ENCODE assay signal across 8 cellular contexts in the genomic region with DNA sequence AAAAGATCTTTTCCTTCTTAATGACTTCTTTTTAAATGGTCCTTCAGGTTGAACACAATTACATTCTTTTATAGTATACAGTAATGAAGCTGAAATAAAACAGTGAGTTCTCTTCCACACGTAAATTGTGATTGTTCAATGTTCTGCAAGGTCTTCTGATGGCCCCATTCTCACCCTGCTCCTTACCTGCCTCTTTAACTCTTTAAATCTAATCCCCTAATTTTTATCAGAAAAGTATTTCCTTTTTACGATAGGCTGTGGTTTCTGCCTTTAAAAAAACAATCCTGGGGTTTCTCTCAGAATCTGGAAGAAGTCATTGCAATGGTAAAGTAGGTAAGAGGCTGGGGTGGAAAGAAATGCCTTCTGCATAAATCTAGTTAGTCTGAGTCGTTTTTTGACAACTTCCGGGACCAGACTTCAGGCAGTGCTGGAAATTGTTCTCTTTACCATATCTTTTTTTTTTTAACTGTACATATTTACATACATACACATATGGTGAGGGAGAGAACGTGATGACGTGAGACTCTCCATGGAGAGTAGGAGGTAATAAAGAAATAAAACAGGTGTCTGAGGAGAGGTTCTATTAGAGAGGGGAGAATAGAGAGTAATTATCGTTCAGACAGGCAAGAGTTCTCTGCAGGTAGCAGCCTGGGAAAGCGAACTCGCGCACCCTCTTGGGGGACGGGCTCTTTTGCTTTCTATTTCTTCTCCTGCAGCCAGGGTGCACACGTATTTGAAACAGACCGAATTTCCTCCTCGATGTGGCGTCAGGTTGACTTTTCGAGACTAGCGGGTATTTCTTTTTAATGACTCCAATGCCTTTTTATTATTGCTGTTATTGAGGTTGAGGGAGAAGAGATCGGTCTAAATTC. TPM values are rescaled to one million over a fixed set of nuclear protein-coding genes. Genes with fewer than 3 reads are reported as not detected.
DNase-seq lines count a peak whose midpoint lies in the region; ATAC-seq and TF ChIP-seq lines count a peak whose summit lies in the region.

Gene SIDT1, plus strand, starts transcription at position 730 of the 872 bp plus-strand sequence. CDS start 467 bp downstream, outside the sequence.

- peak within 1 kb of the TSS; percentile 73 for H3K4me3 ChIP-seq in parathyroid adenoma (ENCODE audit: low read depth, low read length)

- H3K4me1 Mint-ChIP-seq in activated T-helper 17 cell treated with anti-CD3 and anti-CD28 coated beads, Interleukin-2, amount 50 U/mL, for 72 hours = peaks cover 33% of the 10 kb centered on the region

- H3K36me3 Mint-ChIP-seq in activated T-helper 17 cell treated with anti-CD3 and anti-CD28 coated beads, Interleukin-2, amount 50 U/mL, for 72 hours (ENCODE audit: low read depth) = no peaks in the 10 kb centered on the region

- no peak for TF ChIP-seq CTCF in parathyroid adenoma (IDR thresholded peaks at IDR 0.05)

- peak within 1 kb of the TSS; percentile 97 for H3K4me2 ChIP-seq in parathyroid adenoma (ENCODE audit: low read length)

- peak within 1 kb of the TSS; percentile 92 for H3K4me3 Mint-ChIP-seq in activated T-helper 17 cell treated with anti-CD3 and anti-CD28 coated beads, Interleukin-2, amount 50 U/mL, for 72 hours

- peak; percentile 74 for ATAC-seq in GM19023 (IDR thresholded peaks at IDR 0.05; ENCODE audit: unreplicated experiment)
- ATAC-seq in HG03175 (IDR thresholded peaks at IDR 0.05; ENCODE audit: unreplicated experiment) = peak; percentile 71
- peak; percentile 77 for ATAC-seq in activated T-helper 17 cell treated with anti-CD3 and anti-CD28 coated beads, Interleukin-2, amount 50 U/mL, for 72 hours (replicated peaks)

- H3K27me3 Mint-ChIP-seq in activated T-helper 17 cell treated with anti-CD3 and anti-CD28 coated beads, Interleukin-2, amount 50 U/mL, for 72 hours = no peaks in the 10 kb centered on the region

- no peak within 1 kb of the TSS for H3K27ac ChIP-seq in parathyroid adenoma

- no peaks in the 10 kb centered on the region for H3K9me3 Mint-ChIP-seq in activated T-helper 17 cell treated with anti-CD3 and anti-CD28 coated beads, Interleukin-2, amount 50 U/mL, for 72 hours

- no peaks in the 10 kb centered on the region for H3K79me2 ChIP-seq in parathyroid adenoma

- DNase-seq in AML-193 (lab: John Stamatoyannopoulos, UW) (peak; percentile 45 to 59), glomerular visceral epithelial cell (ENCODE audit: extremely low spot score) (peak; percentile 18), GM19240 (ENCODE audit: insufficient read length, low spot score) (no peak)
- DNase-seq in NK-92 treated with Interleukin-12 subunit alpha and Interleukin-12 subunit beta, amount 100 ng/mL, for 24 hours (lab: John Stamatoyannopoulos, UW) = peak; percentile 67

- H2AFZ ChIP-seq in parathyroid adenoma = peak within 1 kb of the TSS; percentile 82

- H3K27me3 ChIP-seq in parathyroid adenoma (ENCODE audit: control insufficient read depth, insufficient read depth, low read length) = no peaks in the 10 kb centered on the region

- peak within 1 kb of the TSS; percentile 97 for H3K27ac Mint-ChIP-seq in activated T-helper 17 cell treated with anti-CD3 and anti-CD28 coated beads, Interleukin-2, amount 50 U/mL, for 72 hours

- no peaks in the 10 kb centered on the region for H3K36me3 ChIP-seq in parathyroid adenoma (ENCODE audit: control insufficient read depth, insufficient read depth, low read length)

- no peaks in the 10 kb centered on the region for H3K4me1 ChIP-seq in parathyroid adenoma

- no peaks in the 10 kb centered on the region for H3K9me3 ChIP-seq in parathyroid adenoma (ENCODE audit: control insufficient read depth, low read length)

- H3K9ac ChIP-seq in parathyroid adenoma = no peak within 1 kb of the TSS

RNA-seq across cellular contexts. Expression of gene SIDT1, which starts in this region (rescaled TPM):
- total RNA-seq in activated T-helper 17 cell treated with anti-CD3 and anti-CD28 coated beads, Interleukin-2, amount 50 U/mL, for 72 hours = 10 to 100 TPM; 17.0 to 20.8 TPM
